Comparison of ENCODE assay signal across 10 cellular contexts in genomic region chr16:15879255-15879804, GRCh38. TPM values are rescaled to one million over a fixed set of nuclear protein-coding genes. Genes with fewer than 3 reads are reported as not detected.
A peak's percentile ranks its signal among the peaks of the same experiment; 100 is the strongest.
DNase-seq lines count a peak whose midpoint lies in the region; ATAC-seq, FAIRE-seq and TF ChIP-seq lines count a peak whose summit lies in the region.
"Had no signal": no experiment of that assay in that cellular context is flagged by ENCODE, and none has a peak within 500 bp of the region (broad histone marks: within the 10 kb centered on the region; RNA-seq: fewer than 3 reads in every experiment).

No MANE protein-coding gene starts in this region.

- CTCF ChIA-PET in Caco-2 (lab: Charles Lee) = no interaction called here

- FAIRE-seq in GM19239 (lab: Jason Lieb, UNC) = no peak
- FAIRE-seq: pancreas had no signal

- H3K4me1 Mint-ChIP-seq in Caco-2 (ENCODE audit: low read depth, unreplicated experiment) = no peaks in the 10 kb centered on the region

- no peaks in the 10 kb centered on the region for H3K9me3 ChIP-seq in Caco-2
- no peaks in the 10 kb centered on the region for H3K9me3 ChIP-seq in MG63
- no peaks in the 10 kb centered on the region for H3K9me3 ChIP-seq in left ventricle myocardium inferior (replicated peaks)
- H3K9me3 ChIP-seq: pancreas had no signal

- peaks cover 26% of the 10 kb centered on the region for H3K36me3 Mint-ChIP-seq in Caco-2 (ENCODE audit: insufficient read depth, unreplicated experiment)

- no TSS peak for BruUV-seq in Caco-2 (replicated peaks; lab: Mats Ljungman, UMichigan)

- intact Hi-C loops in Caco-2 (cut with micrococcal nuclease; ENCODE audit: unreplicated experiment) = loop anchor here (10.0 kb wide), 1 partner anchor 135 kb away; no protein-coding TSS in a partner anchor
- intact Hi-C loops in left ventricle myocardium inferior (cut with micrococcal nuclease) = no loop called here

- DNase-seq in Caco-2 (no peak), MG63 (peak; percentile 60), brain microvascular endothelial cell (peak; percentile 66), non-pigmented ciliary epithelial cell (ENCODE audit: low read depth) (peak; percentile 76), left ventricle myocardium inferior (no peak), GM19239 (ENCODE audit: insufficient read length, low spot score) (no peak)
- no peak for DNase-seq in activated effector memory CD4-positive, alpha-beta T cell treated with Interleukin-2 at 50 U/mL for 16 hours
- DNase-seq: activated effector memory CD4-positive, alpha-beta T cell treated with anti-CD3 and anti-CD28 coated beads, Interleukin-2, amount 50 U/mL, for 16 hours; pancreas had no signal

- ATAC-seq in HG03520 (IDR thresholded peaks at IDR 0.05; ENCODE audit: unreplicated experiment) = no peak

- H3K27ac Mint-ChIP-seq in Caco-2 (ENCODE audit: unreplicated experiment) = peak overlapping the region; percentile 57

- H3K36me3 ChIP-seq in Caco-2 (ENCODE audit: control insufficient read depth, insufficient read depth, low read length) = no peaks in the 10 kb centered on the region
- peaks cover 74% of the 10 kb centered on the region for H3K36me3 ChIP-seq in MG63
- peaks cover 7% of the 10 kb centered on the region for H3K36me3 ChIP-seq in brain microvascular endothelial cell (replicated peaks)
- peaks cover 57% of the 10 kb centered on the region for H3K36me3 ChIP-seq in left ventricle myocardium inferior

- H3K9me3 Mint-ChIP-seq in Caco-2 (ENCODE audit: unreplicated experiment) = no peaks in the 10 kb centered on the region

- TF ChIP-seq CTCF in Caco-2 (IDR thresholded peaks at IDR 0.05; ENCODE audit: insufficient read depth in 1 of 2, low read depth in 1 of 2, low read length in 1 of 2, severe bottlenecking in 1 of 2, unreplicated experiment in 1 of 2) = no peak
- TF ChIP-seq CTCF in brain microvascular endothelial cell (IDR thresholded peaks at IDR 0.05; ENCODE audit: low read depth, low read length, missing control alignments) = no peak
- no peak for TF ChIP-seq CTCF in left ventricle myocardium inferior (IDR thresholded peaks at IDR 0.05; ENCODE audit: borderline replicate concordance)

- no peaks in the 10 kb centered on the region for H3K27me3 ChIP-seq in Caco-2 (replicated peaks; ENCODE audit: control insufficient read depth, insufficient read depth, low read length)
- H3K27me3 ChIP-seq in MG63 = no peaks in the 10 kb centered on the region
- H3K27me3 ChIP-seq in brain microvascular endothelial cell (replicated peaks) = no peaks in the 10 kb centered on the region
- H3K27me3 ChIP-seq in left ventricle myocardium inferior (ENCODE audit: low read depth) = no peaks in the 10 kb centered on the region
- H3K27me3 ChIP-seq: pancreas had no signal

- no peak overlapping the region for H3K4me3 Mint-ChIP-seq in Caco-2 (ENCODE audit: unreplicated experiment)

- H3K27me3 Mint-ChIP-seq in Caco-2 (ENCODE audit: insufficient read depth, unreplicated experiment) = no peaks in the 10 kb centered on the region

- in situ Hi-C loops in brain microvascular endothelial cell (cut with HindIII; ENCODE audit: low pct_ligation_motif_present, low sequenced_read_pairs) = no loop called here

- H3K4me3 ChIP-seq in Caco-2 (ENCODE audit: low read depth, low read length) = no peak overlapping the region
- no peak overlapping the region for H3K4me3 ChIP-seq in MG63
- H3K4me3 ChIP-seq in brain microvascular endothelial cell (ENCODE audit: low read depth, low read length) = no peak overlapping the region
- H3K4me3 ChIP-seq in left ventricle myocardium inferior = no peak overlapping the region
- H3K4me3 ChIP-seq: pancreas had no signal

- POLR2A ChIA-PET in Caco-2 (lab: Charles Lee) = interaction anchor here (0.7 to 1.5 kb wide), 2 partner anchors 9 to 19 kb away, joined by 3 to 10 read pairs; partner anchors contain the start of gene CEP20

- no peaks in the 10 kb centered on the region; the same call in 1 of the 2 replicates for H3K4me1 ChIP-seq in Caco-2
- H3K4me1 ChIP-seq in left ventricle myocardium inferior = peaks cover 11% of the 10 kb centered on the region
- H3K4me1 ChIP-seq: pancreas had no signal

- H3K27ac ChIP-seq in brain microvascular endothelial cell = peak overlapping the region; percentile 31
- no peak overlapping the region for H3K27ac ChIP-seq in left ventricle myocardium inferior (replicated peaks)
- H3K27ac ChIP-seq: pancreas had no signal

RNA-seq across cellular contexts. Expression of gene CEP20, which starts 9.1 kb away (rescaled TPM):
- total RNA-seq in Caco-2 (2022) (26.0 and 30.2 TPM in 2 replicates), left ventricle myocardium inferior (30.7 TPM)
- 110 and 122 TPM in 2 replicates for total RNA-seq in MG63 (2014; rRNA removed; shearing (Covaris generic); ENCODE audit: low replicate concordance)

RNA-seq across cellular contexts. Expression of gene MYH11, which starts 22.5 kb away (rescaled TPM):
- total RNA-seq in Caco-2 (2022) (0.19 TPM in 1 of 2 replicates, not detected in the other), left ventricle myocardium inferior (15.6 TPM)
- total RNA-seq in MG63 (2014; rRNA removed; shearing (Covaris generic); ENCODE audit: low replicate concordance) = 0.03 TPM in 1 of 2 replicates, not detected in the other

Comparison
In these comparisons a context has a peak if more than half of its experiments do, and no peak if none do; other contexts are left out.
1. DNase-seq: peak in MG63 (single experiment), brain microvascular endothelial cell (single experiment) and non-pigmented ciliary epithelial cell (single experiment); none in Caco-2 (0 of 2), left ventricle myocardium inferior (single experiment), GM19239 (single experiment) and activated effector memory CD4-positive, alpha-beta T cell treated with Interleukin-2 at 50 U/mL for 16 hours (single experiment).
2. RNA of gene MYH11, which starts 22.5 kb away (total RNA-seq): 15.6 TPM in left ventricle myocardium inferior (single experiment); 0.03 TPM in MG63 and 0.19 TPM in Caco-2; every median in the first group is over 10 times any median in the second.